ENCODE assay signal across 16 cellular contexts in the genomic region with DNA sequence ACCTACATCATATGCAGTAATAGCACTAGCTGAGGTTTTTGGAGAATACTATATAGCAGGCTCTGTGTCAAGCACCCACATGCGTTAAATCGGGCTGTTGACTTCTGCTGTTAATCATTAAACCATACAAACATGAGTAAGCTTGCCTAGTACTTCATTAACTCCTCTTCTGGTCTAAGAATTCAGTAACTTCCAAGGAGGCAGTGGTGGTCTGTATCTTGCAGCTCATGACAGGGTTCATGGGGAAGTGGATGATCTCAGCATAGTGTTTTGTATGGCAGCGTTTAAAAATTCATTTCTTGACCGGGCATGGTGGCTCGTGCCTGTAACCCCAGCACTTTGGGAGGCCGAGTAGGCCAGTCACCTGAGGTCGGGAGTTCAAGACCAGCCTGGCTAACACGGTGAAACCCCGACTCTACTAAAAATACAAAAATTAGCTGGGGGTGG. TPM values are rescaled to one million over a fixed set of nuclear protein-coding genes. Genes with fewer than 3 reads are reported as not detected.
A peak's percentile ranks its signal among the peaks of the same experiment; 100 is the strongest.
DNase-seq lines count a peak whose midpoint lies in the region; ATAC-seq and TF ChIP-seq lines count a peak whose summit lies in the region.
"Had no signal": no experiment of that assay in that cellular context is flagged by ENCODE, and none has a peak within 500 bp of the region (broad histone marks: within the 10 kb centered on the region; RNA-seq: fewer than 3 reads in every experiment).

A gene (minus strand): TSS at position 24 of the 447 bp plus-strand sequence. CDS start 1,173 bp downstream, outside the sequence.

- H3K9me3 ChIP-seq in Panc1 (ENCODE audit: control insufficient read depth, insufficient read depth, low read depth, low read length) (no peaks in the 10 kb centered on the region), lower lobe of right lung (no peaks in the 10 kb centered on the region), heart right ventricle (no peaks in the 10 kb centered on the region)

- in situ Hi-C loops in Panc1 (cut with HindIII; ENCODE audit: low pct_unique_long_range_greater_than_20kb, low sequenced_read_pairs) = no loop called here

- no peaks in the 10 kb centered on the region for H3K4me1 ChIP-seq in Panc1 (ENCODE audit: control insufficient read depth, insufficient read depth, low read length)
- H3K4me1 ChIP-seq in lower lobe of right lung = no peaks in the 10 kb centered on the region
- no peaks in the 10 kb centered on the region for H3K4me1 ChIP-seq in heart right ventricle
- H3K4me1 ChIP-seq: foreskin keratinocyte had no signal

- 66 to 89% methylated on average over 9 of the region's 9 CpGs for WGBS in heart right ventricle, 2 donors

- DNase-seq in Panc1 (ENCODE audit: low read depth, low spot score) (no peak), lower lobe of right lung (no peak), heart right ventricle (no peak), dorsolateral prefrontal cortex (no peak), RWPE1 (ENCODE audit: low spot score) (no peak)
- DNase-seq: C1 segment of cervical spinal cord, dermis blood vessel endothelial cell, foreskin keratinocyte, NCI-H1092, NCI-H510A treated with DMSO at 0.1 percent for 48 hours, nucleus accumbens, Right ventricle myocardium superior had no signal

- H3K4me3 ChIP-seq in Panc1 (ENCODE audit: low read depth in 2 of 2, low read length in 2 of 2) (peak within 1 kb of the TSS; percentile 9 to 44; a peak in 3 of 4 replicates), lower lobe of right lung (no peak within 1 kb of the TSS), heart right ventricle (no peak within 1 kb of the TSS), dorsolateral prefrontal cortex (no peak within 1 kb of the TSS)

- intact Hi-C loops in Panc1 (cut with micrococcal nuclease; ENCODE audit: unreplicated experiment) = no loop called here
- intact Hi-C loops in lower lobe of right lung (cut with DNase I) = no loop called here
- intact Hi-C loops in heart right ventricle (cut with DNase I) = no loop called here
- intact Hi-C loops in dorsolateral prefrontal cortex (cut with DNase I) = no loop called here

- CTCF ChIA-PET in Panc1 (lab: Charles Lee) (no interaction called here), RWPE1 (lab: Yijun Ruan, JAX) (interaction anchor here (0.6 to 0.7 kb wide), 3 partner anchors 10 to 1292 kb away, joined by 3 to 5 read pairs (median 4); no protein-coding TSS in a partner anchor)

- ATAC-seq in GM18861 (IDR thresholded peaks at IDR 0.05; ENCODE audit: unreplicated experiment) = peak; percentile 82
- peak; percentile 56 for ATAC-seq in HG02642 (IDR thresholded peaks at IDR 0.05; ENCODE audit: poor library complexity, unreplicated experiment)
- ATAC-seq in Panc1 = peak; percentile 61; the same call in 1 of the 2 replicates
- peak; percentile 21 to 37 for ATAC-seq in lower lobe of right lung
- ATAC-seq in heart right ventricle = no peak
- no peak for ATAC-seq in SK-N-SH treated with all-trans-retinoic acid at 6 μM for 48 hours
- ATAC-seq: foreskin keratinocyte; stimulated activated effector memory CD8-positive, alpha-beta T cell treated with anti-CD3 and anti-CD28 coated beads, Interleukin-12 subunit alpha, Interleukin-12 subunit beta, amount 100 ng/mL, for 72 hours had no signal

- H3K27me3 ChIP-seq in Panc1 (ENCODE audit: control insufficient read depth, insufficient read depth, low read length) (no peaks in the 10 kb centered on the region), lower lobe of right lung (ENCODE audit: low read depth) (no peaks in the 10 kb centered on the region), heart right ventricle (no peaks in the 10 kb centered on the region), dorsolateral prefrontal cortex (no peaks in the 10 kb centered on the region)
- H3K27me3 ChIP-seq: foreskin keratinocyte had no signal

- no TSS peak for BruUV-seq in Panc1 (replicated peaks; lab: Mats Ljungman, UMichigan)

- H3K36me3 ChIP-seq in Panc1 (ENCODE audit: control insufficient read depth, insufficient read depth, low read length) (no peaks in the 10 kb centered on the region), lower lobe of right lung (no peaks in the 10 kb centered on the region), heart right ventricle (no peaks in the 10 kb centered on the region)

- POLR2A ChIA-PET in Panc1 (lab: Charles Lee) = no interaction called here
- POLR2A ChIA-PET in RWPE1 (lab: Yijun Ruan, JAX; ENCODE audit: low non-redundant PET) = no interaction called here

- H3K27ac ChIP-seq in Panc1 (ENCODE audit: low read length) = no peak within 1 kb of the TSS
- no peak within 1 kb of the TSS for H3K27ac ChIP-seq in lower lobe of right lung
- H3K27ac ChIP-seq in heart right ventricle = no peak within 1 kb of the TSS
- H3K27ac ChIP-seq in dorsolateral prefrontal cortex = no peak within 1 kb of the TSS
- no peak within 1 kb of the TSS for H3K27ac ChIP-seq in RWPE1
- H3K27ac ChIP-seq: foreskin keratinocyte had no signal

- TF ChIP-seq CTCF in Panc1 (IDR thresholded peaks at IDR 0.05) = no peak
- no peak for TF ChIP-seq CTCF in lower lobe of right lung (IDR thresholded peaks at IDR 0.05)
- no peak for TF ChIP-seq CTCF in heart right ventricle (IDR thresholded peaks at IDR 0.05)
- TF ChIP-seq CTCF in dorsolateral prefrontal cortex (IDR thresholded peaks at IDR 0.05 in 54 of 56, conservative IDR thresholded peaks at IDR 0.05 in 2 of 56; ENCODE audit: low read depth in 1 of 56, partially characterized antibody in 56 of 56) = no peak
- no peak for TF ChIP-seq CTCF in RWPE1 (conservative IDR thresholded peaks at IDR 0.05; ENCODE audit: low read depth)

TF ChIP-seq in SK-N-SH treated with all-trans-retinoic acid at 6 μM for 48 hours, 23 proteins besides CTCF, POLR2A, EP300 and RAD21 (continues in another document):
- TF ChIP-seq TCF4 (CRISPR knock-in tag; IDR thresholded peaks at IDR 0.05; ENCODE audit: borderline replicate concordance) (no peak), SNAI2 (CRISPR knock-in tag; IDR thresholded peaks at IDR 0.05) (no peak), ZNF70 (CRISPR knock-in tag; IDR thresholded peaks at IDR 0.05) (no peak), OSR1 (CRISPR knock-in tag; IDR thresholded peaks at IDR 0.05) (no peak), ZC3H10 (CRISPR knock-in tag; IDR thresholded peaks at IDR 0.05) (no peak), RARB (CRISPR knock-in tag; IDR thresholded peaks at IDR 0.05) (no peak), ARNTL (CRISPR knock-in tag; IDR thresholded peaks at IDR 0.05; ENCODE audit: borderline replicate concordance, low read depth) (no peak), ZFP30 (CRISPR knock-in tag; IDR thresholded peaks at IDR 0.05) (no peak), ZNF565 (CRISPR knock-in tag; conservative IDR thresholded peaks at IDR 0.05; ENCODE audit: low read depth) (no peak), ZNF8 (CRISPR knock-in tag; IDR thresholded peaks at IDR 0.05) (no peak), GLIS3 (CRISPR knock-in tag; IDR thresholded peaks at IDR 0.05) (no peak), ZFP3 (CRISPR knock-in tag; IDR thresholded peaks at IDR 0.05) (no peak), CSDC2 (CRISPR knock-in tag; IDR thresholded peaks at IDR 0.05) (no peak), BACH2 (CRISPR knock-in tag; IDR thresholded peaks at IDR 0.05; ENCODE audit: borderline replicate concordance) (no peak), PPARA (CRISPR knock-in tag; IDR thresholded peaks at IDR 0.05; ENCODE audit: borderline replicate concordance) (no peak), ESRRG (CRISPR knock-in tag; IDR thresholded peaks at IDR 0.05) (no peak)
- TF ChIP-seq, protein P1, sequence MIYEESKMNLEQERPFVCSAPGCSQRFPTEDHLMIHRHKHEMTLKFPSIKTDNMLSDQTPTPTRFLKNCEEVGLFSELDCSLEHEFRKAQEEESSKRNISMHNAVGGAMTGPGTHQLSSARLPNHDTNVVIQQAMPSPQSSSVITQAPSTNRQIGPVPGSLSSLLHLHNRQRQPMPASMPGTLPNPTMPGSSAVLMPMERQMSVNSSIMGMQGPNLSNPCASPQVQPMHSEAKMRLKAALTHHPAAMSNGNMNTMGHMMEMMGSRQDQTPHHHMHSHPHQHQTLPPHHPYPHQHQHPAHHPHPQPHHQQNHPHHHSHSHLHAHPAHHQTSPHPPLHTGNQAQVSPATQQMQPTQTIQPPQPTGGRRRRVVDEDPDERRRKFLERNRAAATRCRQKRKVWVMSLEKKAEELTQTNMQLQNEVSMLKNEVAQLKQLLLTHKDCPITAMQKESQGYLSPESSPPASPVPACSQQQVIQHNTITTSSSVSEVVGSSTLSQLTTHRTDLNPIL (CRISPR knock-in tag; IDR thresholded peaks at IDR 0.05; ENCODE audit: low read depth) = no peak
- TF ChIP-seq, protein P2, sequence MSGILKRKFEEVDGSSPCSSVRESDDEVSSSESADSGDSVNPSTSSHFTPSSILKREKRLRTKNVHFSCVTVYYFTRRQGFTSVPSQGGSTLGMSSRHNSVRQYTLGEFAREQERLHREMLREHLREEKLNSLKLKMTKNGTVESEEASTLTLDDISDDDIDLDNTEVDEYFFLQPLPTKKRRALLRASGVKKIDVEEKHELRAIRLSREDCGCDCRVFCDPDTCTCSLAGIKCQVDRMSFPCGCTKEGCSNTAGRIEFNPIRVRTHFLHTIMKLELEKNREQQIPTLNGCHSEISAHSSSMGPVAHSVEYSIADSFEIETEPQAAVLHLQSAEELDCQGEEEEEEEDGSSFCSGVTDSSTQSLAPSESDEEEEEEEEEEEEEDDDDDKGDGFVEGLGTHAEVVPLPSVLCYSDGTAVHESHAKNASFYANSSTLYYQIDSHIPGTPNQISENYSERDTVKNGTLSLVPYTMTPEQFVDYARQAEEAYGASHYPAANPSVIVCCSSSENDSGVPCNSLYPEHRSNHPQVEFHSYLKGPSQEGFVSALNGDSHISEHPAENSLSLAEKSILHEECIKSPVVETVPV (CRISPR knock-in tag; IDR thresholded peaks at IDR 0.05) = no peak
- TF ChIP-seq, protein P3, sequence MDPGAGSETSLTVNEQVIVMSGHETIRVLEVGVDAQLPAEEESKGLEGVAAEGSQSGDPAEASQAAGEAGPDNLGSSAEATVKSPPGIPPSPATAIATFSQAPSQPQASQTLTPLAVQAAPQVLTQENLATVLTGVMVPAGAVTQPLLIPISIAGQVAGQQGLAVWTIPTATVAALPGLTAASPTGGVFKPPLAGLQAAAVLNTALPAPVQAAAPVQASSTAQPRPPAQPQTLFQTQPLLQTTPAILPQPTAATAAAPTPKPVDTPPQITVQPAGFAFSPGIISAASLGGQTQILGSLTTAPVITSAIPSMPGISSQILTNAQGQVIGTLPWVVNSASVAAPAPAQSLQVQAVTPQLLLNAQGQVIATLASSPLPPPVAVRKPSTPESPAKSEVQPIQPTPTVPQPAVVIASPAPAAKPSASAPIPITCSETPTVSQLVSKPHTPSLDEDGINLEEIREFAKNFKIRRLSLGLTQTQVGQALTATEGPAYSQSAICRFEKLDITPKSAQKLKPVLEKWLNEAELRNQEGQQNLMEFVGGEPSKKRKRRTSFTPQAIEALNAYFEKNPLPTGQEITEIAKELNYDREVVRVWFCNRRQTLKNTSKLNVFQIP (CRISPR knock-in tag; IDR thresholded peaks at IDR 0.05; ENCODE audit: borderline replicate concordance, low read depth) = no peak

RNA-seq across cellular contexts. Expression of the gene that starts here (rescaled TPM):
- total RNA-seq in Panc1 (2021; ENCODE audit: unreplicated experiment) (0.36 TPM), lower lobe of right lung (not detected), heart right ventricle (under 1 TPM in 3 of 10 donors, not detected in 7; 0.15 to 0.36 (median 0.19) TPM), dorsolateral prefrontal cortex (1 to 10 TPM in 52 of 120 experiments, under 1 TPM in 52, not detected in 16; 0.28 to 4.1 (median 1.0) TPM)
- 0.39 TPM for polyA plus RNA-seq in Panc1 (2012; ENCODE audit: insufficient read length)
- not detected for polyA plus RNA-seq in heart right ventricle
- total RNA-seq: foreskin keratinocyte, Right ventricle myocardium superior had no signal
- polyA plus RNA-seq: foreskin keratinocyte had no signal

Comparison
In these comparisons a context has a peak if more than half of its experiments do, and no peak if none do; other contexts are left out.
1. Peak in ATAC-seq and H3K4me3 ChIP-seq in Panc1; RNA of the gene not detected or under 1 TPM.
2. Peak in ATAC-seq in lower lobe of right lung; RNA of the gene not detected or under 1 TPM.
3. ATAC-seq: peak in GM18861 (single experiment) and HG02642 (single experiment); none in heart right ventricle (0 of 8) and SK-N-SH treated with all-trans-retinoic acid at 6 μM for 48 hours (single experiment).